24 cellular contexts compared by ENCODE assay signal in the genomic region with DNA sequence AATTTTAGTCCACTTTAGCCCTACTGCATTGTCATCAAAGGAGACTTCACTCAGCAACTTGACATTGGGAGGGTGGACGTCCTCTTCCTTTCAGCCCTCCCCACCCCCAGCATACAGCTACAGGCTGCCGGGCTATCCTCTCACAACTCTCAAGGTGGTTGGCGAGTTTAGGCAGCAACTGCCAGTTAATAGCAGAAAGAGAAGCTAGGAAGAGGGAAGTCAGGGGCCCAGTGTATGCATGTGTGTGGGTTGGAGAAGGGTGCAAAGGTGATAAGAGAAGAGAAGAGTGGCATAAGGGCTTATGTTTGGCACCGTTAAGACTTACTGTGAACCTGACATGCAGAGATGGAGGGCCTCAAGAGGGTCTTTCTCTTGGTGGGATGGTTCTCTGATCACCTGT.
"Had no signal": no experiment of that assay in that cellular context is flagged by ENCODE, and none has a peak within 500 bp of the region (broad histone marks: within the 10 kb centered on the region; RNA-seq: fewer than 3 reads in every experiment).

No MANE protein-coding gene starts in this region.

- H3K36me3 Mint-ChIP-seq: activated naive CD4-positive, alpha-beta T cell treated with anti-CD3 and anti-CD28 coated beads, Interleukin-2, amount 50 U/mL, for 24 hours; brain had no signal

- H3K4me1 Mint-ChIP-seq: activated CD4-positive, alpha-beta T cell treated with anti-CD3 and anti-CD28 coated beads, Interleukin-2, amount 10 ng/mL, durations not matched to agents 7 days and 5 days; activated naive CD4-positive, alpha-beta T cell treated with anti-CD3 and anti-CD28 coated beads, Interleukin-2, amount 50 U/mL, for 24 hours had no signal

- ATAC-seq: activated CD8-positive, alpha-beta T cell treated with anti-CD3 and anti-CD28 coated beads for 36 hours; esophagus mucosa; natural killer cell treated with Interleukin-12 subunit alpha and Interleukin-12 subunit beta and Interleukin-15 and Interleukin-18, amount 100 ng/mL, for 72 hours; psoas muscle; stimulated activated naive CD8-positive, alpha-beta T cell treated with anti-CD3 and anti-CD28 coated beads, Interleukin-15, amount 100 ng/mL, for 72 hours had no signal

- H3K9me3 Mint-ChIP-seq: activated CD4-positive, alpha-beta T cell treated with anti-CD3 and anti-CD28 coated beads, Interleukin-2, amount 10 ng/mL, durations not matched to agents 7 days and 5 days; activated naive CD4-positive, alpha-beta T cell treated with anti-CD3 and anti-CD28 coated beads, Interleukin-2, amount 50 U/mL, for 24 hours; activated T-helper 1 cell treated with anti-CD3 and anti-CD28 coated beads, Interleukin-12 subunit alpha, Interleukin-12 subunit beta, Interleukin-2, Interleukin-4 antibody, amounts not matched to agents 30 ng/mL and 10 ng/mL and 1 ng/mL, durations not matched to agents 14 hours and 24 hours and 36 hours; T-helper 1 cell treated with Interleukin-12 subunit alpha and Interleukin-12 subunit beta and Interleukin-4 antibody, amounts not matched to agents 30 μg/mL and 1 μg/mL, for 36 hours had no signal

- H3K27ac Mint-ChIP-seq: activated CD4-positive, alpha-beta T cell treated with anti-CD3 and anti-CD28 coated beads, Interleukin-2, amount 10 ng/mL, durations not matched to agents 7 days and 5 days; activated CD8-positive, alpha-beta T cell treated with anti-CD3 and anti-CD28 coated beads for 36 hours; activated naive CD4-positive, alpha-beta T cell treated with anti-CD3 and anti-CD28 coated beads, Interleukin-2, amount 50 U/mL, for 24 hours; activated T-helper 1 cell treated with anti-CD3 and anti-CD28 coated beads, Interleukin-12 subunit alpha, Interleukin-12 subunit beta, Interleukin-2, Interleukin-4 antibody, amounts not matched to agents 30 ng/mL and 10 ng/mL and 1 ng/mL, durations not matched to agents 14 hours and 24 hours and 36 hours; brain; stimulated activated naive CD8-positive, alpha-beta T cell treated with anti-CD3 and anti-CD28 coated beads, Interleukin-15, amount 100 ng/mL, for 72 hours; T-helper 1 cell treated with Interleukin-12 subunit alpha and Interleukin-12 subunit beta and Interleukin-4 antibody, amounts not matched to agents 30 μg/mL and 1 μg/mL, for 36 hours had no signal

- DNase-seq: activated CD4-positive, alpha-beta T cell treated with anti-CD3 and anti-CD28 coated beads, Interleukin-2, amount 10 ng/mL, durations not matched to agents 7 days and 5 days; activated CD4-positive, CD25-positive, alpha-beta regulatory T cell treated with anti-CD3 and anti-CD28 coated beads, Interleukin-2, amount 50 U/mL, for 72 hours; activated CD8-positive, alpha-beta T cell treated with anti-CD3 and anti-CD28 coated beads for 36 hours; activated gamma-delta T cell treated with Interleukin-2 at 50 U/mL for 16 hours; aorta; dermis blood vessel endothelial cell; effector CD8-positive, alpha-beta T cell; foreskin melanocyte; kidney glomerular epithelial cell; left ventricle myocardium inferior; ovary; psoas muscle; spleen; stimulated activated CD4-positive, alpha-beta T cell treated with anti-CD3 and anti-CD28 coated beads, Interleukin-4, amount 100 ng/mL, for 1 hour; stimulated activated naive CD8-positive, alpha-beta T cell treated with anti-CD3 and anti-CD28 coated beads, Interleukin-15, amount 100 ng/mL, for 72 hours; T1000; tibial artery had no signal

- H3K4me3 Mint-ChIP-seq: activated CD4-positive, alpha-beta T cell treated with anti-CD3 and anti-CD28 coated beads, Interleukin-2, amount 10 ng/mL, durations not matched to agents 7 days and 5 days; activated CD8-positive, alpha-beta T cell treated with anti-CD3 and anti-CD28 coated beads for 36 hours; activated naive CD4-positive, alpha-beta T cell treated with anti-CD3 and anti-CD28 coated beads, Interleukin-2, amount 50 U/mL, for 24 hours; activated T-helper 1 cell treated with anti-CD3 and anti-CD28 coated beads, Interleukin-12 subunit alpha, Interleukin-12 subunit beta, Interleukin-2, Interleukin-4 antibody, amounts not matched to agents 30 ng/mL and 10 ng/mL and 1 ng/mL, durations not matched to agents 14 hours and 24 hours and 36 hours; brain; natural killer cell treated with Interleukin-12 subunit alpha and Interleukin-12 subunit beta and Interleukin-15 and Interleukin-18, amount 100 ng/mL, for 72 hours; stimulated activated naive CD8-positive, alpha-beta T cell treated with anti-CD3 and anti-CD28 coated beads, Interleukin-15, amount 100 ng/mL, for 72 hours; T-helper 1 cell treated with Interleukin-12 subunit alpha and Interleukin-12 subunit beta and Interleukin-4 antibody, amounts not matched to agents 30 μg/mL and 1 μg/mL, for 36 hours had no signal

- H3K4me3 ChIP-seq: left ventricle myocardium inferior, ovary, psoas muscle, right atrium auricular region, spleen, tibial artery had no signal

- H3K27me3 Mint-ChIP-seq: natural killer cell treated with Interleukin-12 subunit alpha and Interleukin-12 subunit beta and Interleukin-15 and Interleukin-18, amount 100 ng/mL, for 72 hours had no signal
